Comparison of ENCODE assay signal across 9 cellular contexts in genomic region chr2:157784169-157784822, GRCh38.
A peak's percentile ranks its signal among the peaks of the same experiment; 100 is the strongest.
DNase-seq lines count a peak whose midpoint lies in the region; ATAC-seq and TF ChIP-seq lines count a peak whose summit lies in the region.
"Had no signal": no experiment of that assay in that cellular context is flagged by ENCODE, and none has a peak within 500 bp of the region (broad histone marks: within the 10 kb centered on the region; RNA-seq: fewer than 3 reads in every experiment).

No MANE protein-coding gene starts in this region.

- intact Hi-C loops in left ventricle myocardium inferior (cut with micrococcal nuclease): loop anchor here (5.0 kb wide), 1 partner anchor 223 kb away; no protein-coding TSS in a partner anchor
- intact Hi-C loops in CD8-positive, alpha-beta T cell (cut with DNase I, micrococcal nuclease): no loop called here

- no peak overlapping the region for H3K4me3 Mint-ChIP-seq in activated CD4-positive, alpha-beta memory T cell treated with anti-CD3 and anti-CD28 coated beads, Interleukin-2, amount 10 ng/mL, durations not matched to agents 7 days and 5 days
- H3K4me3 Mint-ChIP-seq in CD8-positive, alpha-beta T cell: no peak overlapping the region

- H3K4me1 Mint-ChIP-seq in activated CD4-positive, alpha-beta memory T cell treated with anti-CD3 and anti-CD28 coated beads, Interleukin-2, amount 10 ng/mL, durations not matched to agents 7 days and 5 days: peaks cover 34% of the 10 kb centered on the region
- peaks cover 28% of the 10 kb centered on the region for H3K4me1 Mint-ChIP-seq in CD8-positive, alpha-beta T cell (ENCODE audit: low read depth)

- peaks cover 80% of the 10 kb centered on the region for H3K4me1 ChIP-seq in left ventricle myocardium inferior
- H3K4me1 ChIP-seq in CD8-positive, alpha-beta T cell (ENCODE audit: insufficient read depth, low read length): peaks cover 7% of the 10 kb centered on the region

- H3K27ac Mint-ChIP-seq in activated CD4-positive, alpha-beta memory T cell treated with anti-CD3 and anti-CD28 coated beads, Interleukin-2, amount 10 ng/mL, durations not matched to agents 7 days and 5 days: peak overlapping the region; percentile 63
- no peak overlapping the region for H3K27ac Mint-ChIP-seq in CD8-positive, alpha-beta T cell

- H3K27me3 ChIP-seq in left ventricle myocardium inferior (ENCODE audit: low read depth): no peaks in the 10 kb centered on the region
- no peaks in the 10 kb centered on the region for H3K27me3 ChIP-seq in CD8-positive, alpha-beta T cell (ENCODE audit: insufficient read depth, low read length)

- CTCF ChIA-PET in activated CD4-positive, alpha-beta memory T cell treated with anti-CD3 and anti-CD28 coated beads, Interleukin-2, amount 10 ng/mL, durations not matched to agents 7 days and 5 days (lab: Charles Lee): interaction anchor here (1.0 kb wide), 1 partner anchor 227 kb away, joined by 4 read pairs; no protein-coding TSS in a partner anchor
- CTCF ChIA-PET in CD8-positive, alpha-beta T cell (lab: Charles Lee): no interaction called here

- POLR2A ChIA-PET in activated CD4-positive, alpha-beta memory T cell treated with anti-CD3 and anti-CD28 coated beads, Interleukin-2, amount 10 ng/mL, durations not matched to agents 7 days and 5 days (lab: Charles Lee): no interaction called here
- POLR2A ChIA-PET in CD8-positive, alpha-beta T cell (lab: Charles Lee): no interaction called here

- ATAC-seq in CD8-positive, alpha-beta T cell: no peak

- H3K9me3 ChIP-seq in left ventricle myocardium inferior (replicated peaks): no peaks in the 10 kb centered on the region
- no peaks in the 10 kb centered on the region for H3K9me3 ChIP-seq in CD8-positive, alpha-beta T cell (ENCODE audit: low read length)

- peaks cover 11% of the 10 kb centered on the region for H3K36me3 ChIP-seq in left ventricle myocardium inferior
- no peaks in the 10 kb centered on the region for H3K36me3 ChIP-seq in CD8-positive, alpha-beta T cell (ENCODE audit: insufficient read depth, low read length)

- H3K27me3 Mint-ChIP-seq in activated CD4-positive, alpha-beta memory T cell treated with anti-CD3 and anti-CD28 coated beads, Interleukin-2, amount 10 ng/mL, durations not matched to agents 7 days and 5 days: no peaks in the 10 kb centered on the region
- H3K27me3 Mint-ChIP-seq in CD8-positive, alpha-beta T cell (ENCODE audit: low read depth): no peaks in the 10 kb centered on the region

- H3K9me3 Mint-ChIP-seq in activated CD4-positive, alpha-beta memory T cell treated with anti-CD3 and anti-CD28 coated beads, Interleukin-2, amount 10 ng/mL, durations not matched to agents 7 days and 5 days: no peaks in the 10 kb centered on the region
- H3K9me3 Mint-ChIP-seq in CD8-positive, alpha-beta T cell: no peaks in the 10 kb centered on the region

- H3K27ac ChIP-seq in left ventricle myocardium inferior (replicated peaks): peak overlapping the region; percentile 84
- no peak overlapping the region for H3K27ac ChIP-seq in CD8-positive, alpha-beta T cell (ENCODE audit: low read depth, low read length)
- H3K27ac ChIP-seq: 22Rv1 had no signal

- peaks cover 25% of the 10 kb centered on the region for H3K36me3 Mint-ChIP-seq in activated CD4-positive, alpha-beta memory T cell treated with anti-CD3 and anti-CD28 coated beads, Interleukin-2, amount 10 ng/mL, durations not matched to agents 7 days and 5 days (ENCODE audit: low read depth)
- H3K36me3 Mint-ChIP-seq in CD8-positive, alpha-beta T cell: peaks cover 14% of the 10 kb centered on the region

- H3K4me3 ChIP-seq in left ventricle myocardium inferior: peak overlapping the region; percentile 45
- no peak overlapping the region for H3K4me3 ChIP-seq in CD8-positive, alpha-beta T cell (ENCODE audit: low read depth, low read length)

- DNase-seq in DMS 273 (lab: John Stamatoyannopoulos, UW; ENCODE audit: unreplicated experiment): peak; percentile 26
- DNase-seq in DMS 273 treated with DMSO at 0.1 percent for 48 hours (lab: John Stamatoyannopoulos, UW): no peak
- DNase-seq in activated CD4-positive, alpha-beta memory T cell treated with anti-CD3 and anti-CD28 coated beads, Interleukin-2, amount 10 ng/mL, durations not matched to agents 7 days and 5 days: no peak
- DNase-seq in left ventricle myocardium inferior: peak; percentile 46
- peak; percentile 77 for DNase-seq in smooth muscle cell of the brain vasculature (ENCODE audit: low read depth, low spot score)
- DNase-seq in CD8-positive, alpha-beta T cell: no peak
- DNase-seq in activated CD4-positive, CD25-positive, alpha-beta regulatory T cell treated with anti-CD3 and anti-CD28 coated beads, Interleukin-2, amount 50 U/mL, for 72 hours: no peak
- DNase-seq in NCI-H446 treated with DMSO at 0.1 percent for 48 hours (lab: John Stamatoyannopoulos, UW): no peak

- no peak for TF ChIP-seq CTCF in left ventricle myocardium inferior (IDR thresholded peaks at IDR 0.05; ENCODE audit: borderline replicate concordance)
- no peak for TF ChIP-seq CTCF in CD8-positive, alpha-beta T cell (IDR thresholded peaks at IDR 0.05)

Comparison
In these comparisons a context has a peak if more than half of its experiments do, and no peak if none do; other contexts are left out.
1. DNase-seq: peak in DMS 273 (single experiment), left ventricle myocardium inferior (single experiment) and smooth muscle cell of the brain vasculature (single experiment); none in DMS 273 treated with DMSO at 0.1 percent for 48 hours (single experiment), activated CD4-positive, alpha-beta memory T cell treated with anti-CD3 and anti-CD28 coated beads, Interleukin-2, amount 10 ng/mL, durations not matched to agents 7 days and 5 days (single experiment), CD8-positive, alpha-beta T cell (0 of 7), activated CD4-positive, CD25-positive, alpha-beta regulatory T cell treated with anti-CD3 and anti-CD28 coated beads, Interleukin-2, amount 50 U/mL, for 72 hours (single experiment) and NCI-H446 treated with DMSO at 0.1 percent for 48 hours (single experiment).